In the genomic region with DNA sequence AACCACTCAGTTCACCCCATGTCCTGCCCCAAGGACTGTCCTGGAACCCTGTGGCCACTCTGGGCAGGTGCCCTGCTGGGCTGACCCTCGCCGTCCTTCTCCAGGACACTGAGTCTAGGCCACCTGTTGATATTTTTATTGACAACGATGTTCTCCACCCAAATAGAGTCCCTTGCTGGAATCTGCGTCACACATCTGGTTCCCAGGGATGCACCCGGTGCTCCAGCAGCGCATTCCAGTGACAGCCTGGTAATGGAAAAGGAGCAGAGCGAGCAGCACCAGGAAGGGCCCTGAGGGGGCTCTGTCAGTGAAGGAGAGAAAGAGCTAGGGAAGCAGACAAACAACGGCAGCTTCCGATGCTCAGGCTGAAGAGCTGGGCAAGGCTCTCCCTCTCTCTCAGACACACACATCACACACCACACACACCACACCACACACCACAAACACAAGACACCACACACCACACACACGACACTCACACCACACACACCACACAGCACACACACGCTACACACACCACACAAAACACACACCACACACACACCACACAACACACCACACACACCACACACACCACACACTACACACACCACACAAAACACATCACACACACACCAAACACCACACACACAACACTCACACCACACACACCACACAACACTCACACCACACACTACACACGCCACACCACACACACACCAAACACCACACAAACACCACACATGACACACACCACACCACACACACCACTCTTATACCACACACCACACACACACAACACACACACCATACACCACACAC, we compare ENCODE assay signal across 1 cellular context.
TF ChIP-seq lines count a peak whose summit lies in the region.

No MANE protein-coding gene starts in this region.

TF ChIP-seq in HCT116, 20 proteins besides CTCF, POLR2A, EP300 and RAD21 (continued from another document):
- TF ChIP-seq, protein P1, sequence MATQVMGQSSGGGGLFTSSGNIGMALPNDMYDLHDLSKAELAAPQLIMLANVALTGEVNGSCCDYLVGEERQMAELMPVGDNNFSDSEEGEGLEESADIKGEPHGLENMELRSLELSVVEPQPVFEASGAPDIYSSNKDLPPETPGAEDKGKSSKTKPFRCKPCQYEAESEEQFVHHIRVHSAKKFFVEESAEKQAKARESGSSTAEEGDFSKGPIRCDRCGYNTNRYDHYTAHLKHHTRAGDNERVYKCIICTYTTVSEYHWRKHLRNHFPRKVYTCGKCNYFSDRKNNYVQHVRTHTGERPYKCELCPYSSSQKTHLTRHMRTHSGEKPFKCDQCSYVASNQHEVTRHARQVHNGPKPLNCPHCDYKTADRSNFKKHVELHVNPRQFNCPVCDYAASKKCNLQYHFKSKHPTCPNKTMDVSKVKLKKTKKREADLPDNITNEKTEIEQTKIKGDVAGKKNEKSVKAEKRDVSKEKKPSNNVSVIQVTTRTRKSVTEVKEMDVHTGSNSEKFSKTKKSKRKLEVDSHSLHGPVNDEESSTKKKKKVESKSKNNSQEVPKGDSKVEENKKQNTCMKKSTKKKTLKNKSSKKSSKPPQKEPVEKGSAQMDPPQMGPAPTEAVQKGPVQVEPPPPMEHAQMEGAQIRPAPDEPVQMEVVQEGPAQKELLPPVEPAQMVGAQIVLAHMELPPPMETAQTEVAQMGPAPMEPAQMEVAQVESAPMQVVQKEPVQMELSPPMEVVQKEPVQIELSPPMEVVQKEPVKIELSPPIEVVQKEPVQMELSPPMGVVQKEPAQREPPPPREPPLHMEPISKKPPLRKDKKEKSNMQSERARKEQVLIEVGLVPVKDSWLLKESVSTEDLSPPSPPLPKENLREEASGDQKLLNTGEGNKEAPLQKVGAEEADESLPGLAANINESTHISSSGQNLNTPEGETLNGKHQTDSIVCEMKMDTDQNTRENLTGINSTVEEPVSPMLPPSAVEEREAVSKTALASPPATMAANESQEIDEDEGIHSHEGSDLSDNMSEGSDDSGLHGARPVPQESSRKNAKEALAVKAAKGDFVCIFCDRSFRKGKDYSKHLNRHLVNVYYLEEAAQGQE (IDR thresholded peaks at IDR 0.05; ENCODE audit: low read depth), result no peak
- TF ChIP-seq FOSL1 (IDR thresholded peaks at IDR 0.05; ENCODE audit: low read depth), result no peak
- TF ChIP-seq, protein P2, sequence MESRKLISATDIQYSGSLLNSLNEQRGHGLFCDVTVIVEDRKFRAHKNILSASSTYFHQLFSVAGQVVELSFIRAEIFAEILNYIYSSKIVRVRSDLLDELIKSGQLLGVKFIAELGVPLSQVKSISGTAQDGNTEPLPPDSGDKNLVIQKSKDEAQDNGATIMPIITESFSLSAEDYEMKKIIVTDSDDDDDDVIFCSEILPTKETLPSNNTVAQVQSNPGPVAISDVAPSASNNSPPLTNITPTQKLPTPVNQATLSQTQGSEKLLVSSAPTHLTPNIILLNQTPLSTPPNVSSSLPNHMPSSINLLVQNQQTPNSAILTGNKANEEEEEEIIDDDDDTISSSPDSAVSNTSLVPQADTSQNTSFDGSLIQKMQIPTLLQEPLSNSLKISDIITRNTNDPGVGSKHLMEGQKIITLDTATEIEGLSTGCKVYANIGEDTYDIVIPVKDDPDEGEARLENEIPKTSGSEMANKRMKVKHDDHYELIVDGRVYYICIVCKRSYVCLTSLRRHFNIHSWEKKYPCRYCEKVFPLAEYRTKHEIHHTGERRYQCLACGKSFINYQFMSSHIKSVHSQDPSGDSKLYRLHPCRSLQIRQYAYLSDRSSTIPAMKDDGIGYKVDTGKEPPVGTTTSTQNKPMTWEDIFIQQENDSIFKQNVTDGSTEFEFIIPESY (IDR thresholded peaks at IDR 0.05; ENCODE audit: extremely low read depth, insufficient replicate concordance, low read length), result no peak
- TF ChIP-seq JUND (IDR thresholded peaks at IDR 0.05), result no peak
- no peak for TF ChIP-seq POLR2AphosphoS5 (IDR thresholded peaks at IDR 0.05; ENCODE audit: low read depth, low read length)
- no peak for TF ChIP-seq EZH2phosphoT487 (IDR thresholded peaks at IDR 0.05; ENCODE audit: borderline replicate concordance)
- TF ChIP-seq, protein P3, sequence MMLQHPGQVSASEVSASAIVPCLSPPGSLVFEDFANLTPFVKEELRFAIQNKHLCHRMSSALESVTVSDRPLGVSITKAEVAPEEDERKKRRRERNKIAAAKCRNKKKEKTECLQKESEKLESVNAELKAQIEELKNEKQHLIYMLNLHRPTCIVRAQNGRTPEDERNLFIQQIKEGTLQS (IDR thresholded peaks at IDR 0.05), result no peak
- TF ChIP-seq ZNF274 (IDR thresholded peaks at IDR 0.05; ENCODE audit: low read depth, low read length), result no peak
- TF ChIP-seq ZFX (IDR thresholded peaks at IDR 0.05), result no peak
- no peak for TF ChIP-seq TCF7L2 (IDR thresholded peaks at IDR 0.05; ENCODE audit: borderline replicate concordance, extremely low read depth, insufficient read depth, insufficient read length)
- no peak for TF ChIP-seq SIN3A (IDR thresholded peaks at IDR 0.05; ENCODE audit: low read depth)
- no peak for TF ChIP-seq EGR1 (IDR thresholded peaks at IDR 0.05; ENCODE audit: low read depth)
- no peak for TF ChIP-seq EZH2 (IDR thresholded peaks at IDR 0.05)
- no peak for TF ChIP-seq YY1 (IDR thresholded peaks at IDR 0.05; ENCODE audit: extremely low read depth, insufficient replicate concordance, low read depth, low read length)
